20 cellular contexts compared by ENCODE assay signal in genomic region chr4:21819086-21819485, GRCh38.
A peak's percentile ranks its signal among the peaks of the same experiment; 100 is the strongest.
DNase-seq lines count a peak whose midpoint lies in the region; ATAC-seq and TF ChIP-seq lines count a peak whose summit lies in the region.
"Had no signal": no experiment of that assay in that cellular context is flagged by ENCODE, and none has a peak within 500 bp of the region (broad histone marks: within the 10 kb centered on the region; RNA-seq: fewer than 3 reads in every experiment).

No MANE protein-coding gene starts in this region.

- peak; percentile 9 for DNase-seq in AG20443 (ENCODE audit: low spot score)
- peak; percentile 7 for DNase-seq in LHCN-M2 (ENCODE audit: low read depth)
- DNase-seq in dermis blood vessel endothelial cell, result peak; percentile 38
- DNase-seq in left ventricle myocardium inferior, result peak; percentile 25
- no peak for DNase-seq in GM13976 (ENCODE audit: low spot score)
- no peak for DNase-seq in activated naive CD4-positive, alpha-beta T cell treated with Interleukin-2 at 50 U/mL for 16 hours
- DNase-seq in GM19238 (ENCODE audit: insufficient read length, low spot score), result no peak
- DNase-seq: activated CD4-positive, alpha-beta memory T cell treated with anti-CD3 and anti-CD28 coated beads for 36 hours; activated CD4-positive, CD25-positive, alpha-beta regulatory T cell; activated gamma-delta T cell; activated T-cell treated with anti-CD3 and anti-CD28 coated beads for 4 hours; effector CD8-positive, alpha-beta T cell; KG1; left lung; NCI-H1694; NCI-H69; nephron progenitor cell; T1000 had no signal

- TF ChIP-seq CTCF in left ventricle myocardium inferior (IDR thresholded peaks at IDR 0.05; ENCODE audit: borderline replicate concordance), result no peak
- no peak for TF ChIP-seq CTCF in GM13976 (IDR thresholded peaks at IDR 0.05; ENCODE audit: borderline replicate concordance, control extremely low read depth, extremely low read depth, insufficient read depth, missing control alignments)

- no peak overlapping the region for H3K27ac ChIP-seq in left ventricle myocardium inferior (replicated peaks)
- H3K27ac ChIP-seq: left lung had no signal

- H3K4me3 ChIP-seq in left ventricle myocardium inferior, result no peak overlapping the region
- H3K4me3 ChIP-seq: left lung had no signal

- H3K9me3 ChIP-seq in left ventricle myocardium inferior (replicated peaks), result peaks cover 32% of the 10 kb centered on the region

- no peaks in the 10 kb centered on the region for H3K4me1 ChIP-seq in left ventricle myocardium inferior
- H3K4me1 ChIP-seq: left lung had no signal

- H3K27me3 ChIP-seq in left ventricle myocardium inferior (ENCODE audit: low read depth), result no peaks in the 10 kb centered on the region
- H3K27me3 ChIP-seq: left lung had no signal

- intact Hi-C loops in left ventricle myocardium inferior (cut with micrococcal nuclease), result no loop called here

- H3K36me3 ChIP-seq in left ventricle myocardium inferior, result no peaks in the 10 kb centered on the region
- H3K36me3 ChIP-seq: left lung had no signal

- no peak for ATAC-seq in GM21529 (IDR thresholded peaks at IDR 0.05; ENCODE audit: unreplicated experiment)
- ATAC-seq: left lung, sciatic nerve had no signal

- in situ Hi-C loops in GM13976 (cut with MboI; ENCODE audit: low sequenced_read_pairs, unreplicated experiment), result no loop called here

Comparison
In these comparisons a context has a peak if more than half of its experiments do, and no peak if none do; other contexts are left out.
1. DNase-seq: peak in AG20443 (single experiment), LHCN-M2 (single experiment), dermis blood vessel endothelial cell (single experiment) and left ventricle myocardium inferior (single experiment); none in GM13976 (single experiment), activated naive CD4-positive, alpha-beta T cell treated with Interleukin-2 at 50 U/mL for 16 hours (single experiment) and GM19238 (single experiment).